ENCODE assay signal across 17 cellular contexts in the genomic region with DNA sequence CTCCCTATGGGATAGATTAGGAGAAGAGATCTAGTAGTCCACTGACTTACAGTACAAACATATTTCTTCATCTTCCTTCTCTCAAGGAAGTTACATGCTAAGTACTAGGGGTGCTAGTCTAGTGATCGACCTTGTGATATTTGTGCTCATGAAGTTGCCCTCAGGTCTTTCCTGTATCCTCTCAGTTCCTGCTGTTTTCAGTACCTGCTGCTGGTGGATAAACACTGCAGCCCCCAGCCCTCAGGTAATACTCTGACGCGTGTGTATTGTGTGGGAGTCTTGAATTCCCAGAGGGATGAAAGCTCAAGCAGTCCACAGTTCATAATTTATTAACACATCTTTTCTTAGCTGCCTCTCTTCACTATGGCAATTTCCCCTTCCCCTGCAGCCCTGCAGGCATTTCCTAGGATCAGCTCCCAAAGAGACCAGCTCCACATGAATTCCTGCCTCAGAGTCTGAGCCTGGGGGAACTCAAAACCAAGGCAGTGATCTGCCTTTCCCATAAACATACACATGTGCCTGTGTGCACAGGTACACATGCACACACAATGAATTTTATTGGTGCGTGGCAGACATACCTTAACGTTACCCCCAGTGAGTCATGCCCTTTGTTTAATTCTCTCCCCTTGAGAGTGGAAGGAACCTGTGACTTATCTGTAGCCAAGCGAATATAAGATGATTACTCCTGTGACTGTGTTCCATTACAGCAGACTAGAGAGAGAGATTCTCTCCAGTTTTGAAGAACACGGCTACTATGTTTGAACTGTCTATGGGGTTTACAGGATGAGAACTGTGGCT. TPM values are rescaled to one million over a fixed set of nuclear protein-coding genes. Genes with fewer than 3 reads are reported as not detected.
DNase-seq lines count a peak whose midpoint lies in the region; ATAC-seq and TF ChIP-seq lines count a peak whose summit lies in the region.
"Had no signal": no experiment of that assay in that cellular context is flagged by ENCODE, and none has a peak within 500 bp of the region (broad histone marks: within the 10 kb centered on the region; RNA-seq: fewer than 3 reads in every experiment).

No MANE protein-coding gene starts in this region.

- H3K4me1 Mint-ChIP-seq in Calu3 (ENCODE audit: low read depth, unreplicated experiment) (peaks cover 69% of the 10 kb centered on the region), nephron (peaks cover 73% of the 10 kb centered on the region)

- H3K4me3 Mint-ChIP-seq in Calu3 (ENCODE audit: low read depth, unreplicated experiment) (no peak overlapping the region), nephron (peak overlapping the region in 2 of 3 experiments; percentile 37 to 45)
- H3K4me3 Mint-ChIP-seq: dendritic cell treated with granulocyte-macrophage colony-stimulating factor and Interleukin-4, amounts not matched to agents 40 ng/mL and 50 ng/mL, for 4 days had no signal

- BruUV-seq in Calu3 (replicated peaks; lab: Mats Ljungman, UMichigan), result no TSS peak

- no peak for TF ChIP-seq POLR2A in testis (IDR thresholded peaks at IDR 0.05)
- TF ChIP-seq POLR2A in sigmoid colon (IDR thresholded peaks at IDR 0.05), result no peak

- H3K9me3 ChIP-seq in colonic mucosa (no peaks in the 10 kb centered on the region), testis (no peaks in the 10 kb centered on the region), sigmoid colon (no peaks in the 10 kb centered on the region)
- H3K9me3 ChIP-seq: BE2C, MG63, ovary, transverse colon had no signal

- H3K9me3 Mint-ChIP-seq in Calu3 (ENCODE audit: low read depth, unreplicated experiment), result no peaks in the 10 kb centered on the region
- no peaks in the 10 kb centered on the region for H3K9me3 Mint-ChIP-seq in nephron
- H3K9me3 Mint-ChIP-seq: dendritic cell treated with granulocyte-macrophage colony-stimulating factor and Interleukin-4, amounts not matched to agents 40 ng/mL and 50 ng/mL, for 4 days had no signal

- CTCF ChIA-PET in Calu3 (lab: Charles Lee), result no interaction called here

- TF ChIP-seq EP300 in sigmoid colon (IDR thresholded peaks at IDR 0.05), result no peak

- no peaks in the 10 kb centered on the region for H3K27me3 ChIP-seq in colonic mucosa
- H3K27me3 ChIP-seq in testis, result no peaks in the 10 kb centered on the region
- no peaks in the 10 kb centered on the region for H3K27me3 ChIP-seq in sigmoid colon
- H3K27me3 ChIP-seq: ovary, transverse colon had no signal

- intact Hi-C loops in Calu3 (cut with micrococcal nuclease; ENCODE audit: unreplicated experiment) (no loop called here), colonic mucosa (cut with DNase I) (no loop called here), testis (cut with DNase I; ENCODE audit: low total_unique reads) (no loop called here), left ventricle myocardium superior (cut with micrococcal nuclease) (no loop called here), sigmoid colon (cut with DNase I) (no loop called here)

- no peaks in the 10 kb centered on the region for H3K36me3 ChIP-seq in colonic mucosa
- no peaks in the 10 kb centered on the region for H3K36me3 ChIP-seq in testis (ENCODE audit: low read depth, missing control alignments)
- no peaks in the 10 kb centered on the region for H3K36me3 ChIP-seq in sigmoid colon
- H3K36me3 ChIP-seq: BE2C, MG63, ovary, transverse colon had no signal

- H3K27ac Mint-ChIP-seq in Calu3 (ENCODE audit: unreplicated experiment), result peak overlapping the region; percentile 30
- peak overlapping the region; percentile 95 to 98 (median 96) for H3K27ac Mint-ChIP-seq in nephron

- H3K27ac ChIP-seq in colonic mucosa (peak overlapping the region; percentile 23), testis (no peak overlapping the region), sigmoid colon (no peak overlapping the region)
- H3K27ac ChIP-seq: ovary had no signal

- peak overlapping the region in 1 of 2 donors; percentile 4 for H3K9ac ChIP-seq in colonic mucosa (ENCODE audit: low read depth in 2 of 2, low read length in 2 of 2)

- ATAC-seq in left ventricle myocardium superior (no peak), HG03342 (IDR thresholded peaks at IDR 0.05; ENCODE audit: unreplicated experiment) (no peak)
- ATAC-seq: GM12878 had no signal

- TF ChIP-seq CTCF in Calu3 (IDR thresholded peaks at IDR 0.05; ENCODE audit: unreplicated experiment), result no peak
- no peak for TF ChIP-seq CTCF in colonic mucosa (IDR thresholded peaks at IDR 0.05)
- no peak for TF ChIP-seq CTCF in nephron (IDR thresholded peaks at IDR 0.05; ENCODE audit: unreplicated experiment in 3 of 3)
- TF ChIP-seq CTCF in testis (IDR thresholded peaks at IDR 0.05), result no peak
- no peak for TF ChIP-seq CTCF in sigmoid colon (IDR thresholded peaks at IDR 0.05)

- DNase-seq in Calu3 (no peak), M059J (ENCODE audit: low read depth) (peak; percentile 53), colonic mucosa (no peak), testis (no peak), left ventricle myocardium superior (no peak), sigmoid colon (no peak)
- DNase-seq: BE2C, MG63, NCI-H2171, ovary, SW 1271, transverse colon had no signal

- WGBS in testis, 2 donors, result 77 to 82% methylated on average over 7 of the region's 7 CpGs
- 46 to 69% methylated on average over 7 of the region's 7 CpGs for WGBS in sigmoid colon, 2 donors

- H3K4me3 ChIP-seq in colonic mucosa (no peak overlapping the region), testis (no peak overlapping the region), sigmoid colon (no peak overlapping the region)
- H3K4me3 ChIP-seq: GM12878, MG63, ovary, transverse colon had no signal

- H3K4me1 ChIP-seq in colonic mucosa, result peaks cover 8% of the 10 kb centered on the region
- no peaks in the 10 kb centered on the region for H3K4me1 ChIP-seq in testis
- peaks cover 0 to 31% (median 18%) of the 10 kb centered on the region in 4 donors for H3K4me1 ChIP-seq in sigmoid colon
- H3K4me1 ChIP-seq: BE2C had no signal

- H3K27me3 Mint-ChIP-seq in Calu3 (ENCODE audit: unreplicated experiment), result no peaks in the 10 kb centered on the region
- H3K27me3 Mint-ChIP-seq in nephron (ENCODE audit: low read depth), result no peaks in the 10 kb centered on the region
- H3K27me3 Mint-ChIP-seq: dendritic cell treated with granulocyte-macrophage colony-stimulating factor and Interleukin-4, amounts not matched to agents 40 ng/mL and 50 ng/mL, for 4 days had no signal

- peaks cover 12% of the 10 kb centered on the region for H3K36me3 Mint-ChIP-seq in Calu3 (ENCODE audit: insufficient read depth, unreplicated experiment)
- no peaks in the 10 kb centered on the region for H3K36me3 Mint-ChIP-seq in nephron (ENCODE audit: low read depth)

RNA-seq across cellular contexts. Expression of gene HMGCS2, which starts 14.0 kb away (rescaled TPM):
- not detected in 2 replicates for total RNA-seq in Calu3 (2022)
- not detected in 2 replicates for total RNA-seq in M059J (2014; rRNA removed; shearing (Covaris generic))
- 100 to 1,000 TPM; 271 to 374 TPM for total RNA-seq in colonic mucosa
- total RNA-seq in testis, result 10 to 100 TPM in 1 of 2 donors, 1 to 10 TPM in 1; 2.5 to 43.6 TPM
- polyA plus RNA-seq in testis (ENCODE audit: insufficient read depth, low read depth, low replicate concordance), result 93.7 TPM
- 149 TPM for total RNA-seq in left ventricle myocardium superior
- 1 to 10 TPM in 1 of 4 donors, not detected in 3; 2.8 TPM for total RNA-seq in sigmoid colon
- 100 to 1,000 TPM in 2 of 3 donors, 10 to 100 TPM in 1; 53.9 to 607 (median 276) TPM for polyA plus RNA-seq in sigmoid colon
- total RNA-seq: Daoy had no signal
- polyA plus RNA-seq: GM12878 had no signal

RNA-seq across cellular contexts. Expression of gene REG4, which starts 28.5 kb away (rescaled TPM):
- total RNA-seq in Calu3 (2022) (not detected in 2 replicates), colonic mucosa (100 to 1,000 TPM in 1 of 2 donors, 10 to 100 TPM in 1; 90.2 to 169 TPM), testis (1 to 10 TPM in 1 of 2 donors, under 1 TPM in 1; 0.16 to 1.9 TPM), left ventricle myocardium superior (not detected), sigmoid colon (not detected)
- total RNA-seq in M059J (2014; rRNA removed; shearing (Covaris generic)), result 0.17 TPM in 1 of 2 replicates, not detected in the other
- polyA plus RNA-seq in testis (ENCODE audit: insufficient read depth, low read depth, low replicate concordance) (6.3 TPM), sigmoid colon (10 to 100 TPM; 10.4 to 80.8 (median 13.2) TPM)
- total RNA-seq: Daoy, GM12878 had no signal
- polyA plus RNA-seq: GM12878, ovary had no signal

Comparison
In these comparisons a context has a peak if more than half of its experiments do, and no peak if none do; other contexts are left out.
1. RNA of gene REG4, which starts 28.5 kb away (total RNA-seq): 90.2 to 169 TPM in colonic mucosa; 0.16 to 1.9 TPM in testis, 0.17 TPM in M059J, not detected in Calu3, not detected in left ventricle myocardium superior (single experiment) and not detected in sigmoid colon; every median in the first group is over 10 times any median in the second.